ENCODE assay signal across 36 cellular contexts in the genomic region with DNA sequence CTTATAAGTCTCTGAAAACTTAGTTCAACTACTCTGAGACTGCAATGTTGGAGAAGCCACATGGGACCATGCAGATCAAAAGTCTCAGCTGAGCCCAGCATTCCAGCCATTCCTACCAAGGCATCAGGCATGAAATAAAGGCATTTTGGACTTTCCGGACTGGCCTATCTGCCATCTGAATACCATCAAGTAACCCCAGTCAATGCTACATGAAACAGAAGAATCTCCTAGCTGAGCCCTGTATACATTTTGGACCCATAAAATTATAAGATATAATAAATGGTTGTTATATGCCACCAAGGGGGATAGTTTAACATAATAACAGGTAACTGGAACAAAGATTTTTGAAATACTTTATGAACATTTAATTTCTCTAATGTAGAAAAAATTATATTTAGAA.
"Had no signal": no experiment of that assay in that cellular context is flagged by ENCODE, and none has a peak within 500 bp of the region (broad histone marks: within the 10 kb centered on the region; RNA-seq: fewer than 3 reads in every experiment).

No MANE protein-coding gene starts in this region.

- H3K4me1 ChIP-seq: adrenal gland, breast epithelium, colonic mucosa had no signal

- DNase-seq: activated CD4-positive, alpha-beta memory T cell treated with anti-CD3 and anti-CD28 coated beads, Interleukin-2, amount 10 ng/mL, durations not matched to agents 7 days and 5 days; activated CD4-positive, alpha-beta T cell treated with anti-CD3 and anti-CD28 coated beads for 36 hours; activated CD4-positive, alpha-beta T cell treated with anti-CD3 and anti-CD28 coated beads, Interleukin-2, amount 10 ng/mL, durations not matched to agents 7 days and 5 days; activated CD4-positive, alpha-beta T cell treated with anti-CD3 and anti-CD28 coated beads, Interleukin-2, amount 50 U/mL, for 4 hours; activated CD4-positive, CD25-positive, alpha-beta regulatory T cell; activated CD4-positive, CD25-positive, alpha-beta regulatory T cell treated with anti-CD3 and anti-CD28 coated beads, Interleukin-2, amount 50 U/mL, for 72 hours; activated CD8-positive, alpha-beta memory T cell treated with anti-CD3 and anti-CD28 coated beads, Interleukin-2, amount 50 U/mL, for 48 hours; activated gamma-delta T cell treated with Interleukin-2 at 50 U/mL for 16 hours; activated naive CD4-positive, alpha-beta T cell treated with Interleukin-2 at 50 U/mL for 16 hours; activated naive CD8-positive, alpha-beta T cell treated with anti-CD3 and anti-CD28 coated beads for 36 hours; activated naive CD8-positive, alpha-beta T cell treated with anti-CD3 and anti-CD28 coated beads, Interleukin-2, amount 50 U/mL, for 24 hours; activated T-cell treated with anti-CD3 and anti-CD28 coated beads for 4 hours; activated T-cell treated with anti-CD3 and anti-CD28 coated beads, Interleukin-2, amount 50 U/mL, for 24 hours; activated T-cell treated with anti-CD3 and anti-CD28 coated beads, Interleukin-2, amount 50 U/mL, for 72 hours; adrenal gland; amygdala; aorta; central memory CD4-positive, alpha-beta T cell; cerebellar nuclear complex; colonic mucosa; dorsolateral prefrontal cortex; effector memory CD4-positive, alpha-beta T cell; endodermal cell; foreskin fibroblast; T-helper 1 cell; T-helper 17 cell; T1000; WERI-Rb-1 had no signal

- H3K4me3 ChIP-seq: adrenal gland, breast epithelium, cardiac muscle cell, colonic mucosa, dorsolateral prefrontal cortex had no signal

- H3K9me3 Mint-ChIP-seq: activated CD4-positive, alpha-beta memory T cell treated with anti-CD3 and anti-CD28 coated beads, Interleukin-2, amount 10 ng/mL, durations not matched to agents 7 days and 5 days; activated CD4-positive, alpha-beta T cell treated with anti-CD3 and anti-CD28 coated beads, Interleukin-2, amount 10 ng/mL, durations not matched to agents 7 days and 5 days; activated naive CD4-positive, alpha-beta T cell treated with anti-CD3 and anti-CD28 coated beads, Interleukin-2, amount 50 U/mL, for 24 hours; activated naive CD8-positive, alpha-beta T cell treated with anti-CD3 and anti-CD28 coated beads for 36 hours; activated naive CD8-positive, alpha-beta T cell treated with anti-CD3 and anti-CD28 coated beads, Interleukin-2, amount 50 U/mL, for 24 hours; activated T-cell treated with anti-CD3 and anti-CD28 coated beads, Interleukin-2, amount 50 U/mL, for 24 hours; dendritic cell treated with granulocyte-macrophage colony-stimulating factor and Interleukin-4, amounts not matched to agents 40 ng/mL and 50 ng/mL, for 4 days; endodermal cell; T-helper 2 cell treated with Interferon-gamma antibody and Interleukin-4, amounts not matched to agents 5 μg/mL and 100 μg/mL, for 36 hours had no signal

- H3K4me3 Mint-ChIP-seq: activated CD4-positive, alpha-beta memory T cell treated with anti-CD3 and anti-CD28 coated beads, Interleukin-2, amount 10 ng/mL, durations not matched to agents 7 days and 5 days; activated CD4-positive, alpha-beta T cell treated with anti-CD3 and anti-CD28 coated beads for 36 hours; activated CD4-positive, alpha-beta T cell treated with anti-CD3 and anti-CD28 coated beads, Interleukin-2, amount 10 ng/mL, durations not matched to agents 7 days and 5 days; activated naive CD4-positive, alpha-beta T cell treated with anti-CD3 and anti-CD28 coated beads, Interleukin-2, amount 50 U/mL, for 24 hours; activated naive CD8-positive, alpha-beta T cell treated with anti-CD3 and anti-CD28 coated beads for 36 hours; activated naive CD8-positive, alpha-beta T cell treated with anti-CD3 and anti-CD28 coated beads, Interleukin-2, amount 50 U/mL, for 24 hours; activated T-cell treated with anti-CD3 and anti-CD28 coated beads, Interleukin-2, amount 50 U/mL, for 24 hours; activated T-cell treated with anti-CD3 and anti-CD28 coated beads, Interleukin-2, amount 50 U/mL, for 72 hours; brain; dendritic cell treated with granulocyte-macrophage colony-stimulating factor and Interleukin-4, amounts not matched to agents 40 ng/mL and 50 ng/mL, for 4 days; endodermal cell; T-helper 17 cell; T-helper 2 cell treated with Interferon-gamma antibody and Interleukin-4, amounts not matched to agents 5 μg/mL and 100 μg/mL, for 36 hours had no signal

- H3K27ac ChIP-seq: adrenal gland, breast epithelium, cardiac muscle cell, colonic mucosa, dorsolateral prefrontal cortex, WERI-Rb-1 had no signal

- H3K4me1 Mint-ChIP-seq: activated CD4-positive, alpha-beta memory T cell treated with anti-CD3 and anti-CD28 coated beads, Interleukin-2, amount 10 ng/mL, durations not matched to agents 7 days and 5 days; activated CD4-positive, alpha-beta T cell treated with anti-CD3 and anti-CD28 coated beads for 36 hours; activated CD4-positive, alpha-beta T cell treated with anti-CD3 and anti-CD28 coated beads, Interleukin-2, amount 10 ng/mL, durations not matched to agents 7 days and 5 days; activated naive CD4-positive, alpha-beta T cell treated with anti-CD3 and anti-CD28 coated beads, Interleukin-2, amount 50 U/mL, for 24 hours; activated naive CD8-positive, alpha-beta T cell treated with anti-CD3 and anti-CD28 coated beads for 36 hours; activated naive CD8-positive, alpha-beta T cell treated with anti-CD3 and anti-CD28 coated beads, Interleukin-2, amount 50 U/mL, for 24 hours; brain; T-helper 17 cell had no signal

- H3K36me3 Mint-ChIP-seq: activated naive CD8-positive, alpha-beta T cell treated with anti-CD3 and anti-CD28 coated beads for 36 hours; brain had no signal

- H3K27me3 ChIP-seq: adrenal gland, breast epithelium, cardiac muscle cell, colonic mucosa, dorsolateral prefrontal cortex had no signal

- H3K27ac Mint-ChIP-seq: activated CD4-positive, alpha-beta memory T cell treated with anti-CD3 and anti-CD28 coated beads, Interleukin-2, amount 10 ng/mL, durations not matched to agents 7 days and 5 days; activated CD4-positive, alpha-beta T cell treated with anti-CD3 and anti-CD28 coated beads for 36 hours; activated CD4-positive, alpha-beta T cell treated with anti-CD3 and anti-CD28 coated beads, Interleukin-2, amount 10 ng/mL, durations not matched to agents 7 days and 5 days; activated naive CD4-positive, alpha-beta T cell treated with anti-CD3 and anti-CD28 coated beads, Interleukin-2, amount 50 U/mL, for 24 hours; activated naive CD8-positive, alpha-beta T cell treated with anti-CD3 and anti-CD28 coated beads for 36 hours; activated naive CD8-positive, alpha-beta T cell treated with anti-CD3 and anti-CD28 coated beads, Interleukin-2, amount 50 U/mL, for 24 hours; activated T-cell treated with anti-CD3 and anti-CD28 coated beads, Interleukin-2, amount 50 U/mL, for 24 hours; activated T-cell treated with anti-CD3 and anti-CD28 coated beads, Interleukin-2, amount 50 U/mL, for 72 hours; brain; dendritic cell treated with granulocyte-macrophage colony-stimulating factor and Interleukin-4, amounts not matched to agents 40 ng/mL and 50 ng/mL, for 4 days; endodermal cell; T-helper 17 cell; T-helper 2 cell treated with Interferon-gamma antibody and Interleukin-4, amounts not matched to agents 5 μg/mL and 100 μg/mL, for 36 hours had no signal

- ATAC-seq: activated CD4-positive, alpha-beta T cell treated with anti-CD3 and anti-CD28 coated beads for 36 hours; activated naive CD8-positive, alpha-beta T cell treated with anti-CD3 and anti-CD28 coated beads, Interleukin-2, amount 50 U/mL, for 24 hours; activated T-cell treated with anti-CD3 and anti-CD28 coated beads, Interleukin-2, amount 50 U/mL, for 72 hours; esophagus mucosa; T-helper 17 cell had no signal

- FAIRE-seq: frontal cortex had no signal

- H3K9me3 ChIP-seq: adrenal gland, breast epithelium, colonic mucosa had no signal

- H3K36me3 ChIP-seq: adrenal gland, breast epithelium, cardiac muscle cell, colonic mucosa, WERI-Rb-1 had no signal
